Comparison of ENCODE assay signal across 8 cellular contexts in the genomic region with DNA sequence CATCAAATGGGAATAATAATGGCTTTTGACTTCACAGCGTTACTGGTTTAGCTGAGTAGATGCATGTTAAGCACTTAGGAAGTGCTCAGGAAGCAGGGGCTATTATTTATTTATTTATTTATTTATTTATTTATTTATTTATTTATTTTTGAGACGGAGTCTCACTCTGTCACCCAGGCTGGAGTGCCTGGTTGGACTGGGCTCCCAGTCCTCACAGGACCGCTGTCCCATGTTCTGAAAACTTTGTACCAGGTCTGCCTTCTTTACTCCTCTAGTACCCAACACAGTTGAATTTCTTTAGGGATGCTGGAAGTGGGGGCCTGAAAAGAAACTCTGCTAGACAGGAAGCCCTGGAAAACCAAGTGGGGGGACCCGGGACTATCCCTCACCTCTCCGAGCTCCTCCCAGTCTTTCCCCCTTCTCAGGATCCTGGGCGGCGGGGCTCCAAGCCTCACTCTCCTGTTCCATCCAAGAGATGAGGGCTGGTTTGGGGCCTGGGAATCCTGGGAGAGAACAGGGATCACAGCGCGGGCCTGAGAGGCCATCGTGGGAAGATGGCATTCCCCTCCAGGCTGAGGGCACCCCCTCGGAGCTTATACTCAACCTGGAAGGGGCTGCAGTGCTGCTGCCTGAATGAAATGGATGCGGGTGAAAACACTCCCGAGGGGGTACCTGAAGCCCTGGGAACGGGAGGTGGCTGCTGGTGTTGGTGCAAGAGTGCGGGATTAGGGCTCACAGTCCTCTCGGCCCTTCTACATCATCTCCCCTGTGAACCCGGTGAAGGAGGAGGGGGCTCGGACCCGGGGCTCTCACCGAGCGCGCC. TPM values are rescaled to one million over a fixed set of nuclear protein-coding genes. Genes with fewer than 3 reads are reported as not detected.
DNase-seq lines count a peak whose midpoint lies in the region; ATAC-seq and TF ChIP-seq lines count a peak whose summit lies in the region.

No MANE protein-coding gene starts in this region.

- ATAC-seq in left lobe of liver: peak; percentile 16
- no peak for ATAC-seq in HG02588 (IDR thresholded peaks at IDR 0.05; ENCODE audit: unreplicated experiment)
- no peak for ATAC-seq in HG02759 (IDR thresholded peaks at IDR 0.05; ENCODE audit: unreplicated experiment)

- no peak for TF ChIP-seq POLR2A in NB4 (IDR thresholded peaks at IDR 0.05; ENCODE audit: extremely low read depth, insufficient read length)

- H3K27ac ChIP-seq in temporal lobe (ENCODE audit: low read depth, low read length): peak overlapping the region; percentile 96

- in situ Hi-C loops in G401 (cut with HindIII; ENCODE audit: low sequenced_read_pairs): no loop called here

- peak overlapping the region; percentile 85 for H3K4me3 ChIP-seq in NB4 (ENCODE audit: low read depth, low read length)

- TF ChIP-seq CTCF in NB4 (IDR thresholded peaks at IDR 0.05; ENCODE audit: low read depth, low read length): no peak

- DNase-seq in G401 (ENCODE audit: low spot score) (peak; percentile 58), NB4 (ENCODE audit: low read depth) (no peak), cerebellar cortex (ENCODE audit: low spot score) (peak; percentile 46), left lobe of liver (ENCODE audit: low spot score) (peak; percentile 55), SW480 (ENCODE audit: low spot score) (no peak)

RNA-seq across cellular contexts. Expression of gene ZNF688, which starts 0.7 kb away (rescaled TPM):
- total RNA-seq in G401 (2014; rRNA removed; shearing (Covaris generic)): 6.9 and 10.2 TPM in 2 replicates
- total RNA-seq in left lobe of liver (8.8 TPM), temporal lobe (7.4 TPM)

RNA-seq across cellular contexts. Expression of gene ZNF764, which starts 12.7 kb away (rescaled TPM):
- total RNA-seq in G401 (2014; rRNA removed; shearing (Covaris generic)): 5.3 and 9.5 TPM in 2 replicates
- total RNA-seq in left lobe of liver (6.3 TPM), temporal lobe (9.1 TPM)

RNA-seq across cellular contexts. Expression of gene ZNF785, which starts 14.7 kb away (rescaled TPM):
- not detected in 2 replicates for total RNA-seq in G401 (2014; rRNA removed; shearing (Covaris generic))
- total RNA-seq in left lobe of liver (11.8 TPM), temporal lobe (13.5 TPM)

RNA-seq across cellular contexts. Expression of gene ZNF747, which starts 36.2 kb away (rescaled TPM):
- 0.12 TPM in 1 of 2 replicates, not detected in the other for total RNA-seq in G401 (2014; rRNA removed; shearing (Covaris generic))
- total RNA-seq in left lobe of liver: 7.1 TPM
- 8.6 TPM for total RNA-seq in temporal lobe

RNA-seq across cellular contexts. Expression of gene ZNF689, which starts 39.4 kb away (rescaled TPM):
- 10.8 and 10.9 TPM in 2 replicates for total RNA-seq in G401 (2014; rRNA removed; shearing (Covaris generic))
- 4.9 TPM for total RNA-seq in left lobe of liver
- total RNA-seq in temporal lobe: 8.1 TPM

Comparison
In these comparisons a context has a peak if more than half of its experiments do, and no peak if none do; other contexts are left out.
1. DNase-seq: peak in G401 (single experiment), cerebellar cortex (single experiment) and left lobe of liver (single experiment); none in NB4 (single experiment) and SW480 (single experiment).
2. RNA of gene ZNF785, which starts 14.7 kb away (total RNA-seq): 13.5 TPM in temporal lobe (single experiment) and 11.8 TPM in left lobe of liver (single experiment); not detected in G401; every median in the first group is over 10 times any median in the second.